Comparison of ENCODE assay signal across 8 cellular contexts in the genomic region with DNA sequence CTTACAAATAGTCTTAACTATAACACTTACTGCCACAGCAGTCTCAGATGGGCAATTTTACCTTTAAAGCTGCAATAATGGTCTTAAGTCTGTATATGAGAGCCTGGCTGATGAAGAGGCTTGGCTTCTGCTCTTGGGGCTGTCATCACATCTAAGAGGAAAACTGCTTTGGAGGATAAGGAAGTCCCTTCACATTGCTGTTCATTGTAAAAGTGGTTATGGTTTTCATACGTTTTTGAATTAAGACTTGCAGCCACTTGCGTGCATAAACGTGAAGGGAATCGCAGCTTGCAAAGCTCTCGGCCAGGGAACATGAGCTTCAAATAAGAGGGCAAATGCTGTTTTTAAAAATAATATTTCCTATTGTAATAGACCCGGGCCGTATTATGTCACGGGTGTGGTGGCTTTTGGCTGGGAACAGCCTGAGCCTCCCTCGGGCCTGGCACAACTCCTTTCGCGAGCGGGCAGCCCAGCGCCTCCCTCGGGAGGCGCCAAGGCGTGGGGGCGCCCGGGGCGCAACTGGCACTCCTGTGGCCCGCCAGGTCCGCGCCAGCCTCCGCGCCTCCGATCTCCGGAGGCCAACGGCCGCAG. TPM values are rescaled to one million over a fixed set of nuclear protein-coding genes. Genes with fewer than 3 reads are reported as not detected.
DNase-seq lines count a peak whose midpoint lies in the region; ATAC-seq and TF ChIP-seq lines count a peak whose summit lies in the region.

No MANE protein-coding gene starts in this region.

- CTCF ChIA-PET in CD4-positive, alpha-beta T cell (lab: Charles Lee), result no interaction called here
- CTCF ChIA-PET in mammary epithelial cell (lab: Charles Lee; ENCODE audit: low non-redundant PET), result no interaction called here

- POLR2A ChIA-PET in CD4-positive, alpha-beta T cell (lab: Charles Lee), result no interaction called here

- dilution Hi-C loops in mammary epithelial cell (cut with HindIII; ENCODE audit: low sequenced_read_pairs), result no loop called here

- H3K4me1 ChIP-seq in mammary epithelial cell (ENCODE audit: insufficient read depth, low read length), result peaks cover 36% of the 10 kb centered on the region
- peaks cover 4% of the 10 kb centered on the region for H3K4me1 ChIP-seq in thymus (ENCODE audit: control insufficient read depth, insufficient read depth, low read length)

- H3K27me3 Mint-ChIP-seq in CD4-positive, alpha-beta T cell, result peaks cover 60% of the 10 kb centered on the region

- H3K27ac ChIP-seq in CD4-positive, alpha-beta T cell (ENCODE audit: low read depth, low read length), result no peak overlapping the region
- peak overlapping the region; percentile 84 for H3K27ac ChIP-seq in mammary epithelial cell (ENCODE audit: insufficient read depth, low read depth, low read length)
- H3K27ac ChIP-seq in thymus (ENCODE audit: low read depth), result peak overlapping the region; percentile 18

- ATAC-seq in CD4-positive, alpha-beta T cell (ENCODE audit: poor library complexity), result no peak
- ATAC-seq in HG03354 (IDR thresholded peaks at IDR 0.05; ENCODE audit: poor library complexity, severe bottlenecking, unreplicated experiment) (peak; percentile 53), left lobe of liver (peak; percentile 68), HG03432 (IDR thresholded peaks at IDR 0.05; ENCODE audit: unreplicated experiment) (no peak)

- H3K4me2 ChIP-seq in mammary epithelial cell (ENCODE audit: insufficient read depth, low read depth, low read length), result peak overlapping the region; percentile 92

- H3K4me1 Mint-ChIP-seq in CD4-positive, alpha-beta T cell (ENCODE audit: low read depth), result peaks cover 5% of the 10 kb centered on the region

- peak in 1 of 10 experiments; percentile 1 for DNase-seq in CD4-positive, alpha-beta T cell
- DNase-seq in mammary epithelial cell, result no peak
- no peak for DNase-seq in left lobe of liver (ENCODE audit: low spot score)
- no peak for DNase-seq in glomerular visceral epithelial cell (ENCODE audit: extremely low spot score)
- DNase-seq in T-helper 9 cell, result no peak

- BruUV-seq in mammary epithelial cell (replicated peaks; lab: Mats Ljungman, UMichigan), result TSS peak; percentile 73

- peak overlapping the region; percentile 85 for H3K4me3 Mint-ChIP-seq in CD4-positive, alpha-beta T cell

- intact Hi-C loops in CD4-positive, alpha-beta T cell (cut with DNase I, micrococcal nuclease), result no loop called here
- intact Hi-C loops in mammary epithelial cell (cut with micrococcal nuclease), result no loop called here

- H3K4me3 ChIP-seq in mammary epithelial cell (replicated peaks in 1 of 3; ENCODE audit: insufficient read depth in 1 of 3, low read depth in 2 of 3, low read length in 3 of 3) (peak overlapping the region; percentile 54 to 100 (median 74)), thymus (ENCODE audit: low read length) (peak overlapping the region; percentile 49)

- peak overlapping the region; percentile 75 for H3K9ac ChIP-seq in mammary epithelial cell (ENCODE audit: insufficient read depth, low read length)

- in situ Hi-C loops in mammary epithelial cell (cut with MboI; ENCODE audit: low sequenced_read_pairs in 2 of 2), result no loop called here

- peaks cover 44% of the 10 kb centered on the region for H3K79me2 ChIP-seq in mammary epithelial cell (ENCODE audit: insufficient read depth, low read length)

- WGBS in mammary epithelial cell (ENCODE audit: low coverage, missing lambda C conversion rate), result 5% methylated on average over 25 of the region's 28 CpGs
- WGBS in thymus, result 2% methylated on average over 28 of the region's 28 CpGs

- H3K9me3 Mint-ChIP-seq in CD4-positive, alpha-beta T cell, result no peaks in the 10 kb centered on the region

- no peak for TF ChIP-seq CTCF in CD4-positive, alpha-beta T cell (IDR thresholded peaks at IDR 0.05)
- TF ChIP-seq CTCF in mammary epithelial cell (conservative IDR thresholded peaks at IDR 0.05 in 1 of 2, IDR thresholded peaks at IDR 0.05 in 1 of 2; ENCODE audit: extremely low read depth in 1 of 2, insufficient read depth in 1 of 2, low read depth in 1 of 2, low read length in 2 of 2), result no peak

- no peaks in the 10 kb centered on the region for H3K36me3 Mint-ChIP-seq in CD4-positive, alpha-beta T cell (ENCODE audit: low read depth)

- no peak overlapping the region for H3K27ac Mint-ChIP-seq in CD4-positive, alpha-beta T cell

- H3K27me3 ChIP-seq in CD4-positive, alpha-beta T cell (ENCODE audit: control insufficient read depth, insufficient read depth, low read length), result peaks cover 39% of the 10 kb centered on the region
- H3K27me3 ChIP-seq in mammary epithelial cell (ENCODE audit: insufficient read depth, low read length) (no peaks in the 10 kb centered on the region), thymus (ENCODE audit: control insufficient read depth, insufficient read depth) (peaks cover 31% of the 10 kb centered on the region)

- H2AFZ ChIP-seq in mammary epithelial cell (ENCODE audit: low read depth, low read length), result peak overlapping the region; percentile 84

- no peaks in the 10 kb centered on the region for H4K20me1 ChIP-seq in mammary epithelial cell (ENCODE audit: insufficient read depth, low read length)

- H3K36me3 ChIP-seq in mammary epithelial cell (ENCODE audit: insufficient read depth, low read length) (no peaks in the 10 kb centered on the region), thymus (ENCODE audit: control insufficient read depth, insufficient read depth) (no peaks in the 10 kb centered on the region)

- no peaks in the 10 kb centered on the region for H3K9me3 ChIP-seq in CD4-positive, alpha-beta T cell (ENCODE audit: control insufficient read depth, low read length)
- H3K9me3 ChIP-seq in mammary epithelial cell (replicated peaks; ENCODE audit: insufficient read depth, low read length) (no peaks in the 10 kb centered on the region), thymus (ENCODE audit: control insufficient read depth) (no peaks in the 10 kb centered on the region)

RNA-seq across cellular contexts. Expression of a gene that starts 0.6 kb away (rescaled TPM):
- total RNA-seq in CD4-positive, alpha-beta T cell, result not detected
- total RNA-seq in mammary epithelial cell (10 to 100 TPM; 74.0 to 96.1 TPM), left lobe of liver (14.4 TPM)
- polyA plus RNA-seq in mammary epithelial cell (7.5 TPM), thymus (7.4 TPM)
- 49.6 TPM for polyA minus RNA-seq in mammary epithelial cell

RNA-seq across cellular contexts. Expression of a gene that starts 59.9 kb away (rescaled TPM):
- 10 to 100 TPM; 52.0 to 55.2 TPM for total RNA-seq in CD4-positive, alpha-beta T cell
- total RNA-seq in mammary epithelial cell (10 to 100 TPM; 38.7 to 41.5 TPM), left lobe of liver (8.6 TPM)
- polyA plus RNA-seq in mammary epithelial cell (15.7 TPM), thymus (8.6 TPM)
- 19.2 TPM for polyA minus RNA-seq in mammary epithelial cell

RNA-seq across cellular contexts. Expression of a gene that starts 60.0 kb away (rescaled TPM):
- 10 to 100 TPM; 45.0 to 45.1 TPM for total RNA-seq in CD4-positive, alpha-beta T cell
- 10 to 100 TPM; 17.5 to 25.3 TPM for total RNA-seq in mammary epithelial cell
- polyA plus RNA-seq in mammary epithelial cell, result 6.3 TPM
- polyA minus RNA-seq in mammary epithelial cell, result 2.4 TPM
- 10.6 TPM for total RNA-seq in left lobe of liver
- 59.2 TPM for polyA plus RNA-seq in thymus

Comparison
In these comparisons a context has a peak if more than half of its experiments do, and no peak if none do; other contexts are left out.
1. ATAC-seq: peak in HG03354 (single experiment) and left lobe of liver (single experiment); none in CD4-positive, alpha-beta T cell (single experiment) and HG03432 (single experiment).
2. RNA of a gene that starts 0.6 kb away (total RNA-seq): 74.0 to 96.1 TPM in mammary epithelial cell and 14.4 TPM in left lobe of liver (single experiment); not detected in CD4-positive, alpha-beta T cell; every median in the first group is over 10 times any median in the second.